ENCODE assay signal across 8 cellular contexts in the genomic region with DNA sequence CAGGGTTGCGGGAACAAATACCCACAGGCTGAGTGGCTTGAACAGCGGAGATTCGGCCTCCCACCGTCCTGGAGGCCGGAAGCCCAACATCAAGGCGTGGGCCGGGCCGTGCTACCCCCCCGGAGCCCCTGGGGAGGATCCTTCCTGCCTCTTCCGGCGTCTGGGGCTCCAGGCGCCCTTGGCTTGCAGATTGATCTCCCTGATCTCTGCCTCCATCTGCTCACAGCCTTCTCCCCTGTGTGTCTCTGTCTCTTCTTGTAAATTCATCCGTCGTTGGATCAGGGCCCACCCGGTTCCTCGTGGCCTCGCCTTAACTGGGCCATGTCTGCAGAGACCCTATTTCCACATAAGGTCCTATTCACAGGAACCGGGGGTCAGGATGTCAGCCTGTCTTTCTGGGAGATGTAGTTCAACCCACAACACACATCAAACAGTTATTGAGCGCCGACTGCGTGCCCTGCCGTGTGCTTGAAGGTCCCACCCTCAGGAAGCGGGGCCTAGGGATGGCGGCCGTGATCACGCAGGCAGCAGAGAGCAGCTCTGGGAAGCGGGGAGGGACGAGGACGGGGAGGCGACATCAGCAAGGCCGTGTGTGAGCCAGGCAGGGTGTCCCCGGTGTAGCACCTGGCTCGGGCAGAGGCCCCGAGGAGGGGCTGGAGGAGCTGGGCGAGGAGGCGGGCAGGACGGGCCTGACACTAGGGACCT. TPM values are rescaled to one million over a fixed set of nuclear protein-coding genes. Genes with fewer than 3 reads are reported as not detected.
DNase-seq lines count a peak whose midpoint lies in the region; ATAC-seq and TF ChIP-seq lines count a peak whose summit lies in the region.

No MANE protein-coding gene starts in this region.

- H3K27me3 Mint-ChIP-seq in activated CD4-positive, alpha-beta T cell treated with anti-CD3 and anti-CD28 coated beads for 36 hours: peaks cover 2% of the 10 kb centered on the region
- peaks cover 4 to 8% (median 6%) of the 10 kb centered on the region in 3 donors for H3K27me3 Mint-ChIP-seq in naive B cell

- peak overlapping the region; percentile 17; the same call in 1 of the 2 replicates for H3K4me3 ChIP-seq in ACC112 (ENCODE audit: low read depth, low read length)
- H3K4me3 ChIP-seq in coronary artery: peak overlapping the region; percentile 48
- H3K4me3 ChIP-seq in transverse colon: peak overlapping the region in 2 of 4 donors; percentile 21 to 40

- in situ Hi-C loops in transverse colon (cut with MboI; ENCODE audit: low pct_ligation_motif_present in 1 of 4, low pct_unique_long_range_greater_than_20kb in 1 of 4, low sequenced_read_pairs in 3 of 4): no loop called here

- POLR2A ChIA-PET in activated CD4-positive, alpha-beta T cell treated with anti-CD3 and anti-CD28 coated beads for 36 hours (lab: Charles Lee): interaction anchor here (0.6 to 1.3 kb wide), 2 partner anchors 50 to 67 kb away, joined by 3 to 8 read pairs; no protein-coding TSS in a partner anchor

- peak overlapping the region; percentile 72 for H3K4me3 Mint-ChIP-seq in activated CD4-positive, alpha-beta T cell treated with anti-CD3 and anti-CD28 coated beads for 36 hours
- H3K4me3 Mint-ChIP-seq in naive B cell: peak overlapping the region; percentile 56 to 89 (median 84)

- no peaks in the 10 kb centered on the region for H3K9me3 Mint-ChIP-seq in activated CD4-positive, alpha-beta T cell treated with anti-CD3 and anti-CD28 coated beads for 36 hours (ENCODE audit: low read depth)
- H3K9me3 Mint-ChIP-seq in naive B cell: no peaks in the 10 kb centered on the region

- peak overlapping the region; percentile 97 for H3K27ac Mint-ChIP-seq in activated CD4-positive, alpha-beta T cell treated with anti-CD3 and anti-CD28 coated beads for 36 hours
- peak overlapping the region in 5 of 6 donors; percentile 5 to 87 (median 75) for H3K27ac Mint-ChIP-seq in naive B cell

- peaks cover 25% of the 10 kb centered on the region for H3K4me1 Mint-ChIP-seq in activated CD4-positive, alpha-beta T cell treated with anti-CD3 and anti-CD28 coated beads for 36 hours
- H3K4me1 Mint-ChIP-seq in naive B cell: peaks cover 7 to 18% (median 8%) of the 10 kb centered on the region in 3 donors

- H3K27ac ChIP-seq in ACC112 (ENCODE audit: low read depth, low read length) (peak overlapping the region; percentile 91), coronary artery (peak overlapping the region in 1 of 2 donors; percentile 54), transverse colon (peak overlapping the region; percentile 19 to 70 (median 55))

- ATAC-seq in HG02759 (IDR thresholded peaks at IDR 0.05; ENCODE audit: unreplicated experiment) (peak; percentile 51), naive B cell (ENCODE audit: low read depth in 2 of 2) (peak; percentile 56 to 63), GM21528 (IDR thresholded peaks at IDR 0.05; ENCODE audit: low FRiP score, unreplicated experiment) (no peak), GM21423 (IDR thresholded peaks at IDR 0.05; ENCODE audit: unreplicated experiment) (no peak)
- peak; percentile 45 for ATAC-seq in activated CD4-positive, alpha-beta T cell treated with anti-CD3 and anti-CD28 coated beads for 36 hours

- H2AFZ ChIP-seq in ACC112 (ENCODE audit: low read length, unreplicated experiment): peak overlapping the region; percentile 2

- intact Hi-C loops in activated CD4-positive, alpha-beta T cell treated with anti-CD3 and anti-CD28 coated beads for 36 hours (cut with DNase I, micrococcal nuclease): loop anchor here in 1 of 2 experiments (1.0 to 5.0 kb wide), 5 partner anchors 22 to 186 kb away; a partner anchor contains a TSS
- intact Hi-C loops in transverse colon (cut with DNase I; ENCODE audit: low total_unique reads): no loop called here

- TF ChIP-seq EP300 in transverse colon (IDR thresholded peaks at IDR 0.05; ENCODE audit: low read depth): no peak

- TF ChIP-seq CTCF in coronary artery (IDR thresholded peaks at IDR 0.05) (no peak), transverse colon (IDR thresholded peaks at IDR 0.05) (no peak)

- H3K4me1 ChIP-seq in ACC112 (ENCODE audit: control insufficient read depth, insufficient read depth, low read length, unreplicated experiment) (peaks cover 18% of the 10 kb centered on the region), transverse colon (peaks cover 0 to 21% (median 5%) of the 10 kb centered on the region in 4 donors)

- DNase-seq in activated CD4-positive, alpha-beta T cell treated with anti-CD3 and anti-CD28 coated beads for 36 hours: peak; percentile 75
- DNase-seq in coronary artery (ENCODE audit: low spot score): no peak
- DNase-seq in naive B cell: peak; percentile 39
- peak; percentile 54 for DNase-seq in transverse colon

- no peak for TF ChIP-seq POLR2A in transverse colon (IDR thresholded peaks at IDR 0.05)

- CTCF ChIA-PET in activated CD4-positive, alpha-beta T cell treated with anti-CD3 and anti-CD28 coated beads for 36 hours (lab: Charles Lee): no interaction called here

- WGBS in transverse colon (ENCODE audit: low coverage in 1 of 2), 2 donors: 16 to 19% methylated on average over 5 to 35 of the region's 37 CpGs

- no peaks in the 10 kb centered on the region for H3K36me3 ChIP-seq in ACC112 (ENCODE audit: insufficient read depth, low read length)
- H3K36me3 ChIP-seq in transverse colon: no peaks in the 10 kb centered on the region

- H3K36me3 Mint-ChIP-seq in activated CD4-positive, alpha-beta T cell treated with anti-CD3 and anti-CD28 coated beads for 36 hours (ENCODE audit: low read depth): peaks cover 15% of the 10 kb centered on the region
- H3K36me3 Mint-ChIP-seq in naive B cell: peaks cover 0 to 3% of the 10 kb centered on the region in 2 donors

- no peaks in the 10 kb centered on the region for H3K9me3 ChIP-seq in transverse colon

- H3K27me3 ChIP-seq in ACC112 (ENCODE audit: insufficient read depth, low read length): no peaks in the 10 kb centered on the region
- H3K27me3 ChIP-seq in transverse colon: peaks cover 32% of the 10 kb centered on the region

- no peaks in the 10 kb centered on the region for H3K79me2 ChIP-seq in ACC112 (ENCODE audit: control insufficient read depth, insufficient read depth, low read length, unreplicated experiment)

RNA-seq across cellular contexts. Expression of a gene that starts 21.3 kb away (rescaled TPM):
- total RNA-seq in activated CD4-positive, alpha-beta T cell treated with anti-CD3 and anti-CD28 coated beads for 36 hours: under 1 TPM; 0.48 to 0.53 TPM
- polyA plus RNA-seq in naive B cell (ENCODE audit: low read depth in 6 of 6): not detected
- under 1 TPM in 3 of 4 donors, not detected in 1; 0.14 to 1.00 (median 0.64) TPM for total RNA-seq in transverse colon

RNA-seq across cellular contexts. Expression of a gene that starts 22.4 kb away (rescaled TPM):
- total RNA-seq in activated CD4-positive, alpha-beta T cell treated with anti-CD3 and anti-CD28 coated beads for 36 hours: 10 to 100 TPM; 69.0 to 77.4 TPM
- 10 to 100 TPM; 12.1 to 56.8 (median 34.4) TPM for polyA plus RNA-seq in naive B cell (ENCODE audit: low read depth in 6 of 6)
- 100 to 1,000 TPM in 1 of 4 donors, 10 to 100 TPM in 3; 45.9 to 114 (median 63.9) TPM for total RNA-seq in transverse colon

RNA-seq across cellular contexts. Expression of a gene that starts 28.7 kb away (rescaled TPM):
- total RNA-seq in activated CD4-positive, alpha-beta T cell treated with anti-CD3 and anti-CD28 coated beads for 36 hours: not detected
- polyA plus RNA-seq in naive B cell (ENCODE audit: low read depth in 6 of 6): not detected
- not detected for total RNA-seq in transverse colon

RNA-seq across cellular contexts. Expression of a gene that starts 38.6 kb away (rescaled TPM):
- 100 to 1,000 TPM; 165 to 175 TPM for total RNA-seq in activated CD4-positive, alpha-beta T cell treated with anti-CD3 and anti-CD28 coated beads for 36 hours
- 100 to 1,000 TPM; 205 to 270 (median 235) TPM for polyA plus RNA-seq in naive B cell (ENCODE audit: low read depth in 6 of 6)
- 1,000 to 10,000 TPM in 3 of 4 donors, 100 to 1,000 TPM in 1; 909 to 2,228 (median 1,224) TPM for total RNA-seq in transverse colon

RNA-seq across cellular contexts. Expression of a gene that starts 52.1 kb away (rescaled TPM):
- total RNA-seq in activated CD4-positive, alpha-beta T cell treated with anti-CD3 and anti-CD28 coated beads for 36 hours: 10 to 100 TPM; 83.0 to 91.3 TPM
- 10 to 100 TPM; 51.0 to 72.4 (median 59.1) TPM for polyA plus RNA-seq in naive B cell (ENCODE audit: low read depth in 6 of 6)
- 100 to 1,000 TPM in 2 of 4 donors, 10 to 100 TPM in 2; 88.6 to 148 (median 102) TPM for total RNA-seq in transverse colon

Comparison
In these comparisons a context has a peak if more than half of its experiments do, and no peak if none do; other contexts are left out.
1. ATAC-seq: peak in HG02759 (single experiment), activated CD4-positive, alpha-beta T cell treated with anti-CD3 and anti-CD28 coated beads for 36 hours (single experiment) and naive B cell (2 of 2); none in GM21528 (single experiment) and GM21423 (single experiment).